Comparison of ENCODE assay signal across 8 cellular contexts in genomic region chr1:206557636-206558473, GRCh38. TPM values are rescaled to one million over a fixed set of nuclear protein-coding genes. Genes with fewer than 3 reads are reported as not detected.
A peak's percentile ranks its signal among the peaks of the same experiment; 100 is the strongest.
DNase-seq lines count a peak whose midpoint lies in the region; TF ChIP-seq lines count a peak whose summit lies in the region.

No MANE protein-coding gene starts in this region.

- TF ChIP-seq CTCF in brain (conservative IDR thresholded peaks at IDR 0.05) = no peak
- no peak for TF ChIP-seq CTCF in type B pancreatic cell (conservative IDR thresholded peaks at IDR 0.05)

- peaks cover 58% of the 10 kb centered on the region for H3K4me1 Mint-ChIP-seq in brain
- H3K4me1 Mint-ChIP-seq in type B pancreatic cell (ENCODE audit: unreplicated experiment) = peaks cover 34% of the 10 kb centered on the region

- H3K4me3 Mint-ChIP-seq in brain (peak overlapping the region; percentile 80 to 84 (median 81)), type B pancreatic cell (peak overlapping the region; percentile 81)

- H3K27me3 Mint-ChIP-seq in brain (peaks cover 4% of the 10 kb centered on the region), type B pancreatic cell (peaks cover 43% of the 10 kb centered on the region)

- DNase-seq in NCI-H1417 (lab: John Stamatoyannopoulos, UW) = peak in 2 of 3 experiments; percentile 30 to 68
- DNase-seq in NCI-H1417 treated with DMSO at 0.1 percent for 48 hours (lab: John Stamatoyannopoulos, UW) = no peak
- peak; percentile 65 to 86 for DNase-seq in NOMO-1 (lab: John Stamatoyannopoulos, UW; ENCODE audit: unreplicated experiment in 2 of 2)
- peak; percentile 47 for DNase-seq in medulla oblongata (ENCODE audit: extremely low spot score)
- no peak for DNase-seq in type B pancreatic cell (ENCODE audit: extremely low spot score, unreplicated experiment)
- no peak for DNase-seq in retina
- DNase-seq in stimulated activated CD4-positive, alpha-beta T cell treated with anti-CD3 and anti-CD28 coated beads, Interleukin-15, amount 100 ng/mL, for 24 hours = no peak

- H3K27ac Mint-ChIP-seq in brain (peak overlapping the region in 3 of 5 experiments; percentile 55 to 75 (median 71)), type B pancreatic cell (peak overlapping the region; percentile 39)

- H3K36me3 Mint-ChIP-seq in brain (no peaks in the 10 kb centered on the region), type B pancreatic cell (no peaks in the 10 kb centered on the region)

- peaks cover 0 to 2% (median 0%) of the 10 kb centered on the region in 5 experiments for H3K9me3 Mint-ChIP-seq in brain
- H3K9me3 Mint-ChIP-seq in type B pancreatic cell = no peaks in the 10 kb centered on the region

RNA-seq across cellular contexts. Expression of gene RASSF5, which starts 50.5 kb away (rescaled TPM):
- 3.4 TPM for polyA plus RNA-seq in brain (ENCODE audit: insufficient read depth, low read depth, low replicate concordance)
- total RNA-seq in type B pancreatic cell (ENCODE audit: low replicate concordance) = 3.8 and 5.9 TPM in 2 replicates

RNA-seq across cellular contexts. Expression of gene EIF2D, which starts 54.4 kb away (rescaled TPM):
- polyA plus RNA-seq in brain (ENCODE audit: insufficient read depth, low read depth, low replicate concordance) = 58.6 TPM
- total RNA-seq in type B pancreatic cell (ENCODE audit: low replicate concordance) = 38.2 and 45.7 TPM in 2 replicates

Comparison
In these comparisons a context has a peak if more than half of its experiments do, and no peak if none do; other contexts are left out.
1. DNase-seq: peak in NCI-H1417 (2 of 3), NOMO-1 (2 of 2) and medulla oblongata (single experiment); none in NCI-H1417 treated with DMSO at 0.1 percent for 48 hours (single experiment), type B pancreatic cell (single experiment), retina (single experiment) and stimulated activated CD4-positive, alpha-beta T cell treated with anti-CD3 and anti-CD28 coated beads, Interleukin-15, amount 100 ng/mL, for 24 hours (single experiment).